In genomic region chr15:49169880-49170597, GRCh38 we compare ENCODE assay signal across 1 cellular context.
A peak's percentile ranks its signal among the peaks of the same experiment; 100 is the strongest.
TF ChIP-seq lines count a peak whose summit lies in the region.

TSS of gene GALK2 (plus strand) at chr15:49170247. CDS start at chr15:49170323, 76 bp downstream.

TF ChIP-seq in HepG2, 621 proteins besides CTCF, POLR2A, EP300 and RAD21 (continued from another document and continues in another):
- 0 out of 2 replicates have a peak, but pooled peaks have one; percentile 59 for TF ChIP-seq GZF1 (CRISPR knock-in tag; IDR thresholded peaks at IDR 0.05)
- no peak for TF ChIP-seq RBM22 (optimal IDR thresholded peaks at IDR 0.05; ENCODE audit: low read length)
- TF ChIP-seq ZNF275 (CRISPR knock-in tag; IDR thresholded peaks at IDR 0.05; ENCODE audit: borderline replicate concordance) = no peak; the same call in 1 of the 2 replicates
- TF ChIP-seq ZNF232 (CRISPR knock-in tag; IDR thresholded peaks at IDR 0.05; ENCODE audit: borderline replicate concordance) = peak; percentile 52; the same call in 1 of the 2 replicates
- TF ChIP-seq NCOA1 (CRISPR knock-in tag; IDR thresholded peaks at IDR 0.05) = no peak
- 0 out of 2 replicates have a peak, but pooled peaks have one; percentile 38 for TF ChIP-seq ZNF639 (CRISPR knock-in tag; conservative IDR thresholded peaks at IDR 0.05)
- TF ChIP-seq DRAP1 (CRISPR knock-in tag; IDR thresholded peaks at IDR 0.05) = peak; percentile 67
- no peak for TF ChIP-seq RNF219 (CRISPR knock-in tag; IDR thresholded peaks at IDR 0.05)
- TF ChIP-seq ZHX1 (CRISPR knock-in tag; IDR thresholded peaks at IDR 0.05; ENCODE audit: low read depth) = peak; percentile 86; the same call in 1 of the 2 replicates
- 0 out of 2 replicates have a peak, but pooled peaks have one; percentile 19 for TF ChIP-seq TP53 (CRISPR knock-in tag; conservative IDR thresholded peaks at IDR 0.05)
- TF ChIP-seq HMG20A (CRISPR knock-in tag; IDR thresholded peaks at IDR 0.05; ENCODE audit: borderline replicate concordance) = no peak
- TF ChIP-seq TRIM24 (CRISPR knock-in tag; IDR thresholded peaks at IDR 0.05) = no peak
- TF ChIP-seq SUZ12 (IDR thresholded peaks at IDR 0.05; ENCODE audit: low read depth, low read length) = no peak
- peak; percentile 23; the same call in 1 of the 2 replicates for TF ChIP-seq NR1H2 (CRISPR knock-in tag; IDR thresholded peaks at IDR 0.05; ENCODE audit: borderline replicate concordance, low read depth)
- TF ChIP-seq BHLHE40 (IDR thresholded peaks at IDR 0.05; ENCODE audit: low read length) = peak; percentile 89
- no peak for TF ChIP-seq PRDM15 (CRISPR knock-in tag; IDR thresholded peaks at IDR 0.05)
- no peak; the same call in 1 of the 2 replicates for TF ChIP-seq ZNF788 (CRISPR knock-in tag; IDR thresholded peaks at IDR 0.05; ENCODE audit: borderline replicate concordance)
- no peak for TF ChIP-seq ZBTB44 (CRISPR knock-in tag; IDR thresholded peaks at IDR 0.05)
- TF ChIP-seq ZNF530 (CRISPR knock-in tag; IDR thresholded peaks at IDR 0.05; ENCODE audit: low read depth) = no peak
- TF ChIP-seq CHD4 (IDR thresholded peaks at IDR 0.05; ENCODE audit: borderline replicate concordance, low read length) = no peak
- TF ChIP-seq MLX (CRISPR knock-in tag; IDR thresholded peaks at IDR 0.05) = peak; percentile 21; the same call in 1 of the 2 replicates
- no peak for TF ChIP-seq ZNF362 (CRISPR knock-in tag; IDR thresholded peaks at IDR 0.05; ENCODE audit: borderline replicate concordance)
- peak; percentile 87 for TF ChIP-seq ASH2L (IDR thresholded peaks at IDR 0.05; ENCODE audit: insufficient read length, low read depth, low read length)
- TF ChIP-seq ZNF878 (CRISPR knock-in tag; IDR thresholded peaks at IDR 0.05) = peak; percentile 89
- peak; percentile 63; the same call in 1 of the 2 replicates for TF ChIP-seq ZNF510 (CRISPR knock-in tag; IDR thresholded peaks at IDR 0.05; ENCODE audit: low read depth)
- TF ChIP-seq ZNF274 (CRISPR knock-in tag; IDR thresholded peaks at IDR 0.05) = 0 out of 2 replicates have a peak, but pooled peaks have one; percentile 48
- no peak for TF ChIP-seq RARA (CRISPR knock-in tag; IDR thresholded peaks at IDR 0.05)
- no peak for TF ChIP-seq ATM (IDR thresholded peaks at IDR 0.05; ENCODE audit: borderline replicate concordance)
- peak; percentile 83; the same call in 1 of the 2 replicates for TF ChIP-seq ZSCAN29 (CRISPR knock-in tag; conservative IDR thresholded peaks at IDR 0.05)
- TF ChIP-seq MEIS2 (CRISPR knock-in tag; IDR thresholded peaks at IDR 0.05) = no peak
- no peak for TF ChIP-seq CBX5 (CRISPR knock-in tag; IDR thresholded peaks at IDR 0.05; ENCODE audit: borderline replicate concordance)
- TF ChIP-seq U2AF1 (optimal IDR thresholded peaks at IDR 0.05; ENCODE audit: low read depth, low read length) = no peak
- no peak for TF ChIP-seq ATF5 (CRISPR knock-in tag; IDR thresholded peaks at IDR 0.05; ENCODE audit: low read depth)
- TF ChIP-seq NAIF1 (CRISPR knock-in tag; IDR thresholded peaks at IDR 0.05; ENCODE audit: borderline replicate concordance) = no peak
- no peak for TF ChIP-seq ZMAT5 (CRISPR knock-in tag; IDR thresholded peaks at IDR 0.05; ENCODE audit: borderline replicate concordance, low read depth)
- TF ChIP-seq HBP1 (CRISPR knock-in tag; IDR thresholded peaks at IDR 0.05; ENCODE audit: low read depth) = no peak
- TF ChIP-seq KLF15 (CRISPR knock-in tag; IDR thresholded peaks at IDR 0.05; ENCODE audit: borderline replicate concordance) = 0 out of 2 replicates have a peak, but pooled peaks have one; percentile 37
- peak; percentile 73 for TF ChIP-seq GFI1 (CRISPR knock-in tag; IDR thresholded peaks at IDR 0.05; ENCODE audit: borderline replicate concordance)
- TF ChIP-seq ZNF597 (CRISPR knock-in tag; IDR thresholded peaks at IDR 0.05) = no peak
- TF ChIP-seq ATRX (CRISPR knock-in tag; IDR thresholded peaks at IDR 0.05; ENCODE audit: borderline replicate concordance) = no peak
- 0 out of 2 replicates have a peak, but pooled peaks have one; percentile 36 for TF ChIP-seq MEF2D (CRISPR knock-in tag; IDR thresholded peaks at IDR 0.05)
